13 cellular contexts compared by ENCODE assay signal in genomic region chr3:13045245-13045903, GRCh38. TPM values are rescaled to one million over a fixed set of nuclear protein-coding genes. Genes with fewer than 3 reads are reported as not detected.
A peak's percentile ranks its signal among the peaks of the same experiment; 100 is the strongest.
DNase-seq lines count a peak whose midpoint lies in the region; ATAC-seq and TF ChIP-seq lines count a peak whose summit lies in the region.
"Had no signal": no experiment of that assay in that cellular context is flagged by ENCODE, and none has a peak within 500 bp of the region (broad histone marks: within the 10 kb centered on the region; RNA-seq: fewer than 3 reads in every experiment).

No MANE protein-coding gene starts in this region.

- peaks cover 2% of the 10 kb centered on the region for H3K36me3 Mint-ChIP-seq in memory B cell

- H3K4me1 ChIP-seq in DOHH2 (ENCODE audit: control insufficient read depth, low read length) (peaks cover 33% of the 10 kb centered on the region), uterus (no peaks in the 10 kb centered on the region), SK-N-SH (ENCODE audit: control insufficient read depth in 1 of 2, insufficient read depth in 2 of 2, low read depth in 1 of 2, low read length in 1 of 2) (peaks cover 0 to 72% of the 10 kb centered on the region in 2 experiments; a peak in 2 of 4 replicates)

- no peak overlapping the region for H3K4me3 Mint-ChIP-seq in memory B cell

- WGBS in SK-N-SH (ENCODE audit: low lambda C conversion rate): 82% methylated on average over 14 of the region's 16 CpGs

- H3K27me3 Mint-ChIP-seq in memory B cell: no peaks in the 10 kb centered on the region

- H3K9me2 ChIP-seq in DOHH2 (replicated peaks; ENCODE audit: control insufficient read depth, low read length): no peaks in the 10 kb centered on the region
- no peaks in the 10 kb centered on the region for H3K9me2 ChIP-seq in SK-N-SH

- H3K36me3 ChIP-seq in DOHH2 (ENCODE audit: control insufficient read depth, low read length): no peaks in the 10 kb centered on the region
- no peaks in the 10 kb centered on the region for H3K36me3 ChIP-seq in uterus
- H3K36me3 ChIP-seq in SK-N-SH (replicated peaks in 1 of 2; ENCODE audit: control insufficient read depth in 1 of 2, insufficient read depth in 2 of 2, low read length in 1 of 2): no peaks in the 10 kb centered on the region
- H3K36me3 ChIP-seq: SJCRH30, WERI-Rb-1 had no signal

- CTCF ChIA-PET in SK-N-SH (lab: Yijun Ruan, JAX): interaction anchor here (0.8 to 1.8 kb wide), 2 partner anchors 13 to 50 kb away, joined by 3 to 8 read pairs; no protein-coding TSS in a partner anchor

- POLR2A ChIA-PET in SK-N-SH (lab: Yijun Ruan, JAX): no interaction called here

- H3K27me3 ChIP-seq in DOHH2 (ENCODE audit: control insufficient read depth, low read length) (no peaks in the 10 kb centered on the region), uterus (no peaks in the 10 kb centered on the region), SK-N-SH (ENCODE audit: insufficient read depth) (no peaks in the 10 kb centered on the region)

- ATAC-seq in GM21447 (IDR thresholded peaks at IDR 0.05; ENCODE audit: unreplicated experiment) (peak; percentile 2), HG03521 (IDR thresholded peaks at IDR 0.05; ENCODE audit: unreplicated experiment) (peak; percentile 18), memory B cell (ENCODE audit: low read depth) (no peak)

- H3K9ac ChIP-seq in SK-N-SH: no peak overlapping the region

- H3F3A ChIP-seq in DOHH2 (ENCODE audit: control insufficient read depth, insufficient read depth) (no peaks in the 10 kb centered on the region), SK-N-SH (replicated peaks; ENCODE audit: insufficient read depth) (no peaks in the 10 kb centered on the region)

- no peaks in the 10 kb centered on the region for H3K9me3 Mint-ChIP-seq in memory B cell

- TF ChIP-seq POLR2A in uterus (IDR thresholded peaks at IDR 0.05): no peak

- no peak for DNase-seq in memory B cell (ENCODE audit: low spot score in 2 of 2)
- DNase-seq in uterus: no peak
- no peak for DNase-seq in 8988T
- no peak for DNase-seq in NCI-H82 treated with DMSO at 0.1 percent for 48 hours (lab: John Stamatoyannopoulos, UW; ENCODE audit: unreplicated experiment)
- no peak for DNase-seq in SK-N-SH
- DNase-seq: amniotic stem cell, GOT3, NCI-H1436 treated with DMSO at 0.1 percent for 48 hours, SJCRH30 had no signal

- no peak for TF ChIP-seq EP300 in SK-N-SH (IDR thresholded peaks at IDR 0.05; ENCODE audit: borderline replicate concordance in 1 of 2, low read depth in 1 of 2, low read length in 1 of 2)

- no peak for TF ChIP-seq RAD21 in SK-N-SH (IDR thresholded peaks at IDR 0.05; ENCODE audit: low read length)

- no peak overlapping the region for H2AFZ ChIP-seq in SK-N-SH (ENCODE audit: low read depth)

- no peak overlapping the region for H3K4me3 ChIP-seq in DOHH2 (ENCODE audit: low read length)
- no peak overlapping the region for H3K4me3 ChIP-seq in uterus
- H3K4me3 ChIP-seq in SK-N-SH (ENCODE audit: low read depth in 2 of 2, low read length in 1 of 2): no peak overlapping the region
- H3K4me3 ChIP-seq: SJCRH30 had no signal

- peak overlapping the region; percentile 90 for H3K27ac Mint-ChIP-seq in memory B cell

- H3K9me3 ChIP-seq in DOHH2 (ENCODE audit: control insufficient read depth, insufficient read depth, low read length) (no peaks in the 10 kb centered on the region), uterus (no peaks in the 10 kb centered on the region), SK-N-SH (no peaks in the 10 kb centered on the region)
- H3K9me3 ChIP-seq: SJCRH30 had no signal

- H3K4me1 Mint-ChIP-seq in memory B cell: peaks cover 45% of the 10 kb centered on the region

- H3K79me2 ChIP-seq in DOHH2 (ENCODE audit: control insufficient read depth, low read length) (no peaks in the 10 kb centered on the region), SK-N-SH (ENCODE audit: insufficient read depth) (no peaks in the 10 kb centered on the region)

- H3K27ac ChIP-seq in DOHH2 (ENCODE audit: low read depth, low read length) (no peak overlapping the region), uterus (no peak overlapping the region), SK-N-SH (ENCODE audit: low read depth in 2 of 2, low read length in 1 of 2) (peak overlapping the region in 1 of 2 experiments; percentile 99; a peak in 1 of 4 replicates)
- H3K27ac ChIP-seq: SJCRH30 had no signal

- no peaks in the 10 kb centered on the region for H4K20me1 ChIP-seq in DOHH2 (ENCODE audit: control insufficient read depth, insufficient read depth, low read depth, low read length)
- no peaks in the 10 kb centered on the region for H4K20me1 ChIP-seq in SK-N-SH (ENCODE audit: insufficient read depth)

- TF ChIP-seq CTCF in DOHH2 (IDR thresholded peaks at IDR 0.05; ENCODE audit: low read depth, low read length, poor library complexity, severe bottlenecking) (no peak), uterus (IDR thresholded peaks at IDR 0.05) (no peak), SK-N-SH (IDR thresholded peaks at IDR 0.05) (no peak)

- peak overlapping the region; percentile 44 for H3K4me2 ChIP-seq in DOHH2 (ENCODE audit: low read length)
- H3K4me2 ChIP-seq in SK-N-SH: no peak overlapping the region

- intact Hi-C loops in uterus (cut with DNase I; ENCODE audit: low total_unique reads): no loop called here

TF ChIP-seq in SK-N-SH, 30 proteins besides CTCF, POLR2A, EP300 and RAD21:
- TF ChIP-seq NFIC (IDR thresholded peaks at IDR 0.05; ENCODE audit: borderline replicate concordance): no peak
- no peak for TF ChIP-seq FOXJ3 (CRISPR knock-in tag; IDR thresholded peaks at IDR 0.05)
- TF ChIP-seq SMC3 (IDR thresholded peaks at IDR 0.05; ENCODE audit: low read depth, low read length): no peak
- no peak for TF ChIP-seq IRF3 (IDR thresholded peaks at IDR 0.05; ENCODE audit: low read depth, low read length)
- TF ChIP-seq JUND (IDR thresholded peaks at IDR 0.05): no peak
- no peak for TF ChIP-seq MAX (IDR thresholded peaks at IDR 0.05; ENCODE audit: low read depth)
- no peak for TF ChIP-seq YY1 (IDR thresholded peaks at IDR 0.05; ENCODE audit: low read depth)
- no peak for TF ChIP-seq GABPA (IDR thresholded peaks at IDR 0.05; ENCODE audit: low read depth)
- TF ChIP-seq NRF1 (IDR thresholded peaks at IDR 0.05; ENCODE audit: low read depth, low read length): no peak
- TF ChIP-seq USF2 (IDR thresholded peaks at IDR 0.05; ENCODE audit: borderline replicate concordance, low read depth, low read length): no peak
- no peak for TF ChIP-seq MXI1 (IDR thresholded peaks at IDR 0.05; ENCODE audit: low read depth, low read length)
- TF ChIP-seq FOXM1 (IDR thresholded peaks at IDR 0.05; ENCODE audit: low read depth): no peak
- no peak for TF ChIP-seq RFX5 (IDR thresholded peaks at IDR 0.05; ENCODE audit: low read length)
- TF ChIP-seq ELF1 (IDR thresholded peaks at IDR 0.05): no peak
- no peak for TF ChIP-seq PBX3 (IDR thresholded peaks at IDR 0.05)
- TF ChIP-seq CHD2 (IDR thresholded peaks at IDR 0.05; ENCODE audit: low read length, partially characterized antibody): no peak
- no peak for TF ChIP-seq EZH2phosphoT487 (IDR thresholded peaks at IDR 0.05; ENCODE audit: borderline replicate concordance, low read depth)
- TF ChIP-seq, protein P1, sequence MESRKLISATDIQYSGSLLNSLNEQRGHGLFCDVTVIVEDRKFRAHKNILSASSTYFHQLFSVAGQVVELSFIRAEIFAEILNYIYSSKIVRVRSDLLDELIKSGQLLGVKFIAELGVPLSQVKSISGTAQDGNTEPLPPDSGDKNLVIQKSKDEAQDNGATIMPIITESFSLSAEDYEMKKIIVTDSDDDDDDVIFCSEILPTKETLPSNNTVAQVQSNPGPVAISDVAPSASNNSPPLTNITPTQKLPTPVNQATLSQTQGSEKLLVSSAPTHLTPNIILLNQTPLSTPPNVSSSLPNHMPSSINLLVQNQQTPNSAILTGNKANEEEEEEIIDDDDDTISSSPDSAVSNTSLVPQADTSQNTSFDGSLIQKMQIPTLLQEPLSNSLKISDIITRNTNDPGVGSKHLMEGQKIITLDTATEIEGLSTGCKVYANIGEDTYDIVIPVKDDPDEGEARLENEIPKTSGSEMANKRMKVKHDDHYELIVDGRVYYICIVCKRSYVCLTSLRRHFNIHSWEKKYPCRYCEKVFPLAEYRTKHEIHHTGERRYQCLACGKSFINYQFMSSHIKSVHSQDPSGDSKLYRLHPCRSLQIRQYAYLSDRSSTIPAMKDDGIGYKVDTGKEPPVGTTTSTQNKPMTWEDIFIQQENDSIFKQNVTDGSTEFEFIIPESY (IDR thresholded peaks at IDR 0.05; ENCODE audit: borderline replicate concordance, low read depth): no peak

RNA-seq across cellular contexts. Expression of gene IQSEC1, which starts 27.9 kb away (rescaled TPM):
- total RNA-seq in uterus: 10 to 100 TPM; 17.9 to 61.4 (median 49.7) TPM
- 4.4 and 6.2 TPM in 2 replicates for polyA plus RNA-seq in SK-N-SH (2012; rRNA removed)
- polyA plus RNA-seq in SK-N-SH (2012; cell fraction: cytosol; rRNA removed): 4.2 and 5.9 TPM in 2 replicates
- 23.8 and 26.1 TPM in 2 replicates for polyA plus RNA-seq in SK-N-SH (2012; cell fraction: nucleus; rRNA removed)
